In the genomic region with DNA sequence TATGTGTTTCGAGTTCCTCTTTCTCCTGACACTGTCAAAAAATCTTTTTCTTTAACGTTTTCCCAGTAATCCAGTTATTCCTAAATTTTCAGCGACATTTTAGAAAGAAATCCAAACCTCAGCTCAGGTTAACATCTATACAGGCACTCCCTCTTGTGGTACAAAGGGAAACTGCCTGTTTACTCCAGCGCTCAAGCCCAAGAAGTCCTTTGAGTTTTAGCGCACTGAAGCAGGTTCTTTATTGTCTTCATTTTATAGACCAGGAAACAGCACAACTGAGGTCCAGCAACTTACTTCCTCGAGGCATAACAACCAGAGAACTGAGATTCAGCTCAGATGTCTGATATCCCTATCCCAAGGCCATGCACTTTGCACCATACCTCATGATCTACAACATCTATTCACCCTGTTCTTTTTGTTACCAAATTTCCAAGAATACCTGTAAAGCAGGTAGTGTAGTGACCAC, we compare ENCODE assay signal across 8 cellular contexts.
A peak's percentile ranks its signal among the peaks of the same experiment; 100 is the strongest.
DNase-seq lines count a peak whose midpoint lies in the region; ATAC-seq, FAIRE-seq and TF ChIP-seq lines count a peak whose summit lies in the region.

No MANE protein-coding gene starts in this region.

- H4K20me1 ChIP-seq in keratinocyte (ENCODE audit: control insufficient read depth, extremely low read depth, insufficient read depth, low read length): no peaks in the 10 kb centered on the region

- H3K9me3 Mint-ChIP-seq in CD14-positive monocyte (peaks cover 0 to 2% (median 0%) of the 10 kb centered on the region in 7 donors), T-cell (peaks cover 0 to 2% (median 0%) of the 10 kb centered on the region in 3 donors)

- no peaks in the 10 kb centered on the region for H3K27me3 Mint-ChIP-seq in CD14-positive monocyte (ENCODE audit: low read depth in 3 of 3)
- no peaks in the 10 kb centered on the region for H3K27me3 Mint-ChIP-seq in T-cell

- no peak overlapping the region for H3K4me3 ChIP-seq in keratinocyte (ENCODE audit: control insufficient read depth in 2 of 3, extremely low read depth in 1 of 3, insufficient read depth in 2 of 3, low read depth in 1 of 3, low read length in 3 of 3)

- H3K79me2 ChIP-seq in keratinocyte (ENCODE audit: control insufficient read depth, insufficient read depth, low read length): peaks cover 6% of the 10 kb centered on the region

- peak; percentile 69 for FAIRE-seq in keratinocyte (lab: Jason Lieb, UNC)

- no peaks in the 10 kb centered on the region for H3K9me3 ChIP-seq in keratinocyte (ENCODE audit: control insufficient read depth, low read depth, low read length)

- peaks cover 8 to 17% of the 10 kb centered on the region in 2 donors for H3K36me3 Mint-ChIP-seq in CD14-positive monocyte
- H3K36me3 Mint-ChIP-seq in T-cell: peaks cover 31% of the 10 kb centered on the region

- DNase-seq in CD14-positive monocyte (ENCODE audit: low spot score): no peak
- peak; percentile 59 for DNase-seq in GM20000 (ENCODE audit: low spot score)
- DNase-seq in NCI-H1105 treated with DMSO at 0.1 percent for 48 hours (lab: John Stamatoyannopoulos, UW): peak; percentile 60
- peak in 24 of 34 experiments; percentile 25 to 61 (median 43) for DNase-seq in T-cell
- peak; percentile 84 for DNase-seq in cerebellar cortex (ENCODE audit: low spot score)
- DNase-seq in keratinocyte (ENCODE audit: low read depth, low spot score): no peak
- peak; percentile 32 for DNase-seq in stimulated activated CD4-positive, alpha-beta T cell treated with anti-CD3 and anti-CD28 coated beads, Interleukin-2, amount 100 ng/mL, for 4 hours (ENCODE audit: low read depth)

- H3K27ac ChIP-seq in keratinocyte (ENCODE audit: control insufficient read depth, insufficient read depth, low read length): peak overlapping the region; percentile 29

- peak; percentile 47 to 73 (median 66) for ATAC-seq in T-cell (replicated peaks in 1 of 4)
- no peak for ATAC-seq in HG03565 (IDR thresholded peaks at IDR 0.05; ENCODE audit: unreplicated experiment)

- H3K4me2 ChIP-seq in keratinocyte (ENCODE audit: control insufficient read depth, extremely low read depth, insufficient read depth, low read depth, low read length): peak overlapping the region; percentile 50

- no peak overlapping the region for H3K27ac Mint-ChIP-seq in CD14-positive monocyte
- peak overlapping the region; percentile 53 to 60 for H3K27ac Mint-ChIP-seq in T-cell

- H3K4me1 ChIP-seq in keratinocyte (ENCODE audit: control insufficient read depth, extremely low read depth, insufficient read depth, low read length): peaks cover 8% of the 10 kb centered on the region

- peak overlapping the region in 1 of 2 donors; percentile 64 for H3K4me3 Mint-ChIP-seq in CD14-positive monocyte
- peak overlapping the region in 2 of 3 donors; percentile 1 to 36 for H3K4me3 Mint-ChIP-seq in T-cell

- peak; percentile 90 for TF ChIP-seq CTCF in CD14-positive monocyte (IDR thresholded peaks at IDR 0.05)
- peak; percentile 70 for TF ChIP-seq CTCF in GM20000 (IDR thresholded peaks at IDR 0.05; ENCODE audit: extremely low read depth, missing control alignments)
- peak; percentile 72 to 92 (median 83) for TF ChIP-seq CTCF in keratinocyte (optimal IDR thresholded peaks at IDR 0.05 in 1 of 3, IDR thresholded peaks at IDR 0.05 in 1 of 3, conservative IDR thresholded peaks at IDR 0.05 in 1 of 3; ENCODE audit: extremely low read depth in 1 of 3, insufficient read depth in 2 of 3, low read length in 3 of 3)

- CTCF ChIA-PET in T-cell (lab: Charles Lee): interaction anchor here (0.6 to 5.0 kb wide), 39 partner anchors 9 to 388 kb away, joined by 3 to 78 read pairs (median 4); no protein-coding TSS in a partner anchor

- H3K36me3 ChIP-seq in keratinocyte (ENCODE audit: control insufficient read depth in 2 of 2, extremely low read depth in 1 of 2, insufficient read depth in 2 of 2, low read length in 2 of 2): no peaks in the 10 kb centered on the region

- H3K9me1 ChIP-seq in keratinocyte (ENCODE audit: control insufficient read depth, extremely low read depth, insufficient read depth, low read length): no peaks in the 10 kb centered on the region

- intact Hi-C loops in CD14-positive monocyte (cut with micrococcal nuclease): loop anchor here (2.0 to 5.0 kb wide), 3 partner anchors 58 to 144 kb away; no protein-coding TSS in a partner anchor

- H3K27me3 ChIP-seq in keratinocyte (ENCODE audit: control insufficient read depth, extremely low read depth, insufficient read depth, low read length): no peaks in the 10 kb centered on the region

- dilution Hi-C loops in keratinocyte (cut with MboI; ENCODE audit: extremely low pct_ligation_motif_present, low sequenced_read_pairs): no loop called here

- H3K4me1 Mint-ChIP-seq in CD14-positive monocyte (peaks cover 17% of the 10 kb centered on the region), T-cell (peaks cover 76 to 78% (median 77%) of the 10 kb centered on the region in 3 donors)

- POLR2A ChIA-PET in T-cell (lab: Charles Lee): interaction anchor here (0.6 to 1.9 kb wide), 16 partner anchors 11 to 382 kb away, joined by 3 to 11 read pairs (median 6); no protein-coding TSS in a partner anchor

- H2AFZ ChIP-seq in keratinocyte (ENCODE audit: control insufficient read depth, low read length): no peak overlapping the region

- peak overlapping the region; percentile 44 for H3K9ac ChIP-seq in keratinocyte (ENCODE audit: control insufficient read depth, extremely low read depth, insufficient read depth, low read length)

Comparison
In these comparisons a context has a peak if more than half of its experiments do, and no peak if none do; other contexts are left out.
1. DNase-seq: peak in GM20000 (single experiment), NCI-H1105 treated with DMSO at 0.1 percent for 48 hours (single experiment), T-cell (24 of 34), cerebellar cortex (single experiment) and stimulated activated CD4-positive, alpha-beta T cell treated with anti-CD3 and anti-CD28 coated beads, Interleukin-2, amount 100 ng/mL, for 4 hours (single experiment); none in CD14-positive monocyte (single experiment) and keratinocyte (single experiment).
2. H3K27ac Mint-ChIP-seq: peak in T-cell (2 of 2); none in CD14-positive monocyte (0 of 7).
3. Peak in every context shown above with its lines, with median percentiles within 50 percentile points of each other: CTCF ChIP-seq.